17 cellular contexts compared by ENCODE assay signal in genomic region chr10:37728830-37729229, GRCh38.
DNase-seq lines count a peak whose midpoint lies in the region; ATAC-seq, FAIRE-seq and TF ChIP-seq lines count a peak whose summit lies in the region.
"Had no signal": no experiment of that assay in that cellular context is flagged by ENCODE, and none has a peak within 500 bp of the region (broad histone marks: within the 10 kb centered on the region; RNA-seq: fewer than 3 reads in every experiment).

No MANE protein-coding gene starts in this region.

- ATAC-seq in HepG2 (peak; percentile 59), right lobe of liver (no peak)

- H3K9me3 ChIP-seq in HepG2 (ENCODE audit: low read length): no peaks in the 10 kb centered on the region
- H3K9me3 ChIP-seq in right lobe of liver: no peaks in the 10 kb centered on the region
- no peaks in the 10 kb centered on the region for H3K9me3 ChIP-seq in sigmoid colon

- POLR2A ChIA-PET in HepG2 (lab: Yijun Ruan, JAX): no interaction called here

- no peaks in the 10 kb centered on the region for H3K36me3 ChIP-seq in HepG2 (replicated peaks in 1 of 2; ENCODE audit: control insufficient read depth in 1 of 2, insufficient read depth in 2 of 2, low read length in 2 of 2)
- H3K36me3 ChIP-seq in right lobe of liver: no peaks in the 10 kb centered on the region
- H3K36me3 ChIP-seq in sigmoid colon: no peaks in the 10 kb centered on the region

- H2AFZ ChIP-seq in HepG2 (ENCODE audit: low read length): no peak overlapping the region

- H3K79me2 ChIP-seq in HepG2 (ENCODE audit: insufficient read depth, low read length): no peaks in the 10 kb centered on the region

- H4K20me1 ChIP-seq in HepG2 (ENCODE audit: insufficient read depth, low read length): no peaks in the 10 kb centered on the region

- H3K27ac ChIP-seq in HepG2 (ENCODE audit: extremely low read length, insufficient read depth, low read length) (no peak overlapping the region), right lobe of liver (no peak overlapping the region), sigmoid colon (no peak overlapping the region)
- H3K27ac ChIP-seq: C4-2B had no signal

- TF ChIP-seq CTCF in HepG2 (CRISPR knock-in tag; IDR thresholded peaks at IDR 0.05) (no peak; the same call in 1 of the 2 replicates), right lobe of liver (IDR thresholded peaks at IDR 0.05) (no peak), NB4 (IDR thresholded peaks at IDR 0.05; ENCODE audit: low read depth, low read length) (no peak), sigmoid colon (IDR thresholded peaks at IDR 0.05) (no peak)

- BruUV-seq in HepG2 (replicated peaks; lab: Mats Ljungman, UMichigan): no TSS peak

- no peak for TF ChIP-seq EP300 in HepG2 (IDR thresholded peaks at IDR 0.05; ENCODE audit: low read depth in 2 of 2, low read length in 2 of 2)
- TF ChIP-seq EP300 in HepG2 (CRISPR knock-in tag; IDR thresholded peaks at IDR 0.05; ENCODE audit: borderline replicate concordance): no peak
- TF ChIP-seq EP300 in sigmoid colon (IDR thresholded peaks at IDR 0.05): no peak

- 21% methylated on average over 5 of the region's 5 CpGs for WGBS in HepG2 (ENCODE audit: low lambda C conversion rate)
- no CpG with 5 or more reads among the region's 5 CpGs for WGBS in right lobe of liver (ENCODE audit: insufficient coverage, low coverage, low lambda C conversion rate, missing lambda C conversion rate)
- 78 to 79% methylated on average over 5 of the region's 5 CpGs for WGBS in sigmoid colon, 2 donors

- H3K4me3 ChIP-seq in HepG2 (replicated peaks in 1 of 3; ENCODE audit: insufficient read depth in 1 of 3, low read depth in 2 of 3, low read length in 3 of 3) (no peak overlapping the region), right lobe of liver (no peak overlapping the region), NB4 (ENCODE audit: low read depth, low read length) (no peak overlapping the region), sigmoid colon (no peak overlapping the region)

- H3K27me3 ChIP-seq in HepG2 (ENCODE audit: control insufficient read depth in 1 of 2, insufficient read depth in 2 of 2, low read length in 2 of 2) (no peaks in the 10 kb centered on the region), right lobe of liver (no peaks in the 10 kb centered on the region), sigmoid colon (peaks cover 0 to 29% (median 6%) of the 10 kb centered on the region in 3 donors)

- FAIRE-seq in HepG2 (lab: Jason Lieb, UNC): no peak
- FAIRE-seq: A204.1, G401.6, GM12891, GM19239, H1 had no signal

- no peak for TF ChIP-seq POLR2A in HepG2 (IDR thresholded peaks at IDR 0.05; ENCODE audit: insufficient read depth in 1 of 2, low read depth in 2 of 2, low read length in 2 of 2)
- TF ChIP-seq POLR2A in right lobe of liver (IDR thresholded peaks at IDR 0.05): no peak
- no peak for TF ChIP-seq POLR2A in NB4 (IDR thresholded peaks at IDR 0.05; ENCODE audit: extremely low read depth, insufficient read length)
- TF ChIP-seq POLR2A in sigmoid colon (IDR thresholded peaks at IDR 0.05): no peak

- no peaks in the 10 kb centered on the region for H3K4me1 ChIP-seq in HepG2 (ENCODE audit: insufficient read depth, low read length)
- no peaks in the 10 kb centered on the region for H3K4me1 ChIP-seq in right lobe of liver
- no peaks in the 10 kb centered on the region for H3K4me1 ChIP-seq in sigmoid colon

- CTCF ChIA-PET in HepG2 (lab: Yijun Ruan, JAX; ENCODE audit: low intra/inter-chr PET ratio, low total read pairs): no interaction called here

- no peak overlapping the region for H3K4me2 ChIP-seq in HepG2 (ENCODE audit: low read depth, low read length)

- no peak overlapping the region for H3K9ac ChIP-seq in HepG2 (ENCODE audit: insufficient read depth, low read depth, low read length)

- TF ChIP-seq RAD21 in HepG2 (CRISPR knock-in tag; IDR thresholded peaks at IDR 0.05): no peak

- intact Hi-C loops in HepG2 (cut with micrococcal nuclease; ENCODE audit: unreplicated experiment): no loop called here
- intact Hi-C loops in right lobe of liver (cut with DNase I): no loop called here
- intact Hi-C loops in sigmoid colon (cut with DNase I): no loop called here

- DNase-seq in HepG2 (ENCODE audit: low spot score) (no peak), right lobe of liver (no peak), NB4 (ENCODE audit: low read depth) (peak; percentile 49), sigmoid colon (peak; percentile 49), NCI-H2227 treated with DMSO at 0.1 percent for 48 hours (lab: John Stamatoyannopoulos, UW) (no peak)
- DNase-seq in effector CD4-positive, alpha-beta T cell: no peak
- DNase-seq: ACHN; AML-193; CD4-positive, alpha-beta T cell; DMS153; H9 had no signal

- in situ Hi-C loops in HepG2 (cut with HindIII; ENCODE audit: extremely low pct_ligation_motif_present, low pct_unique_long_range_greater_than_20kb): no loop called here

TF ChIP-seq in HepG2, 621 proteins besides CTCF, POLR2A, EP300 and RAD21:
- no peak for TF ChIP-seq PBX3 (CRISPR knock-in tag; IDR thresholded peaks at IDR 0.05; ENCODE audit: borderline replicate concordance)
- TF ChIP-seq MED13 (CRISPR knock-in tag; IDR thresholded peaks at IDR 0.05): no peak
- TF ChIP-seq ZNF451 (CRISPR knock-in tag; IDR thresholded peaks at IDR 0.05): no peak
- TF ChIP-seq CSRNP1 (CRISPR knock-in tag; IDR thresholded peaks at IDR 0.05): no peak
- no peak for TF ChIP-seq ZZZ3 (CRISPR knock-in tag; IDR thresholded peaks at IDR 0.05; ENCODE audit: borderline replicate concordance)
- TF ChIP-seq HDAC2 (CRISPR knock-in tag; IDR thresholded peaks at IDR 0.05): no peak
- no peak for TF ChIP-seq CC2D1A (CRISPR knock-in tag; IDR thresholded peaks at IDR 0.05)
- TF ChIP-seq ZNF629 (CRISPR knock-in tag; conservative IDR thresholded peaks at IDR 0.05): no peak
- no peak for TF ChIP-seq NFYB (CRISPR knock-in tag; IDR thresholded peaks at IDR 0.05)
- TF ChIP-seq RBM39 (IDR thresholded peaks at IDR 0.05; ENCODE audit: low read depth, low read length, poor library complexity, severe bottlenecking): no peak
- no peak for TF ChIP-seq POLR2AphosphoS2 (IDR thresholded peaks at IDR 0.05; ENCODE audit: low read depth, low read length)

Comparison
In these comparisons a context has a peak if more than half of its experiments do, and no peak if none do; other contexts are left out.
1. DNase-seq: peak in NB4 (single experiment) and sigmoid colon (single experiment); none in HepG2 (single experiment), right lobe of liver (0 of 3), effector CD4-positive, alpha-beta T cell (single experiment) and NCI-H2227 treated with DMSO at 0.1 percent for 48 hours (single experiment).